18 cellular contexts compared by ENCODE assay signal in genomic region chr2:20582600-20583221, GRCh38.
A peak's percentile ranks its signal among the peaks of the same experiment; 100 is the strongest.
DNase-seq lines count a peak whose midpoint lies in the region; ATAC-seq and TF ChIP-seq lines count a peak whose summit lies in the region.
"Had no signal": no experiment of that assay in that cellular context is flagged by ENCODE, and none has a peak within 500 bp of the region (broad histone marks: within the 10 kb centered on the region; RNA-seq: fewer than 3 reads in every experiment).

No MANE protein-coding gene starts in this region.

- no peak overlapping the region for H2BK5ac ChIP-seq in mesendoderm (ENCODE audit: low read length)

- no peaks in the 10 kb centered on the region for H3K27me3 Mint-ChIP-seq in activated CD8-positive, alpha-beta T cell treated with anti-CD3 and anti-CD28 coated beads, Interleukin-2, amount 10 ng/mL, durations not matched to agents 7 days and 5 days (ENCODE audit: low read depth)

- no peak overlapping the region; the same call in 1 of the 2 replicates for H3K27ac ChIP-seq in HCT116 (ENCODE audit: low read depth, low read length)
- peak overlapping the region; percentile 76 to 83 (median 79) for H3K27ac ChIP-seq in esophagus muscularis mucosa (replicated peaks in 1 of 4)
- H3K27ac ChIP-seq in mesendoderm (ENCODE audit: low read depth, low read length), result no peak overlapping the region
- H3K27ac ChIP-seq in temporal lobe (ENCODE audit: low read depth, low read length), result peak overlapping the region; percentile 71
- no peak overlapping the region for H3K27ac ChIP-seq in A673 (ENCODE audit: low read depth, low read length, poor library complexity, severe bottlenecking)
- H3K27ac ChIP-seq: neutrophil had no signal

- H3K36me3 ChIP-seq in HCT116 (ENCODE audit: control insufficient read depth in 1 of 2, insufficient read depth in 2 of 2, low read length in 2 of 2) (no peaks in the 10 kb centered on the region), esophagus muscularis mucosa (no peaks in the 10 kb centered on the region), mesendoderm (ENCODE audit: control insufficient read depth, insufficient read depth, low read length) (no peaks in the 10 kb centered on the region), A673 (ENCODE audit: insufficient read depth, low read length, poor library complexity, severe bottlenecking) (no peaks in the 10 kb centered on the region)
- H3K36me3 ChIP-seq: neutrophil had no signal

- POLR2A ChIA-PET in HCT116 (lab: Charles Lee) (interaction anchor here (2.1 kb wide), 1 partner anchor 136 kb away, joined by 7 read pairs; the partner anchor contains the start of gene RHOB), A673 (lab: Charles Lee; ENCODE audit: low non-redundant PET) (no interaction called here)
- POLR2A ChIA-PET in activated CD8-positive, alpha-beta T cell treated with anti-CD3 and anti-CD28 coated beads, Interleukin-2, amount 10 ng/mL, durations not matched to agents 7 days and 5 days (lab: Charles Lee), result no interaction called here

- H2BK120ac ChIP-seq in mesendoderm (ENCODE audit: low read depth, low read length), result no peak overlapping the region

- BruUV-seq in HCT116 (replicated peaks; lab: Mats Ljungman, UMichigan), result no TSS peak
- no TSS peak for BruUV-seq in A673 (replicated peaks; lab: Mats Ljungman, UMichigan)

- no peaks in the 10 kb centered on the region for H3K79me1 ChIP-seq in mesendoderm (ENCODE audit: low read length)

- no peak for ATAC-seq in HCT116
- no peak for ATAC-seq in activated CD8-positive, alpha-beta T cell treated with anti-CD3 and anti-CD28 coated beads, Interleukin-2, amount 10 ng/mL, durations not matched to agents 7 days and 5 days
- ATAC-seq: activated T-cell treated with anti-CD3 and anti-CD28 coated beads, Interleukin-2, amount 50 U/mL, for 72 hours; left colon had no signal

- CTCF ChIA-PET in HCT116 (lab: Charles Lee) (no interaction called here), A673 (lab: Charles Lee) (no interaction called here)
- CTCF ChIA-PET in activated CD8-positive, alpha-beta T cell treated with anti-CD3 and anti-CD28 coated beads, Interleukin-2, amount 10 ng/mL, durations not matched to agents 7 days and 5 days (lab: Charles Lee), result no interaction called here

- no peaks in the 10 kb centered on the region for H3K9me2 ChIP-seq in HCT116 (ENCODE audit: insufficient read depth)

- TF ChIP-seq POLR2A in HCT116 (IDR thresholded peaks at IDR 0.05; ENCODE audit: borderline replicate concordance, extremely low read depth, insufficient read depth, insufficient read length) (no peak), esophagus muscularis mucosa (IDR thresholded peaks at IDR 0.05; ENCODE audit: low read depth) (no peak), erythroblast (IDR thresholded peaks at IDR 0.05; ENCODE audit: low read length) (no peak)

- no peak overlapping the region for H3K4me3 ChIP-seq in HCT116 (replicated peaks in 1 of 2; ENCODE audit: low read depth in 1 of 2, low read length in 2 of 2)
- H3K4me3 ChIP-seq in esophagus muscularis mucosa, result no peak overlapping the region
- H3K4me3 ChIP-seq in mesendoderm (ENCODE audit: low read length), result no peak overlapping the region
- H3K4me3 ChIP-seq in A673 (ENCODE audit: low read depth, low read length, poor library complexity, severe bottlenecking), result no peak overlapping the region

- H3K4ac ChIP-seq in mesendoderm (ENCODE audit: low read depth, low read length), result no peak overlapping the region

- H3K4me3 Mint-ChIP-seq in activated CD8-positive, alpha-beta T cell treated with anti-CD3 and anti-CD28 coated beads, Interleukin-2, amount 10 ng/mL, durations not matched to agents 7 days and 5 days, result no peak overlapping the region
- H3K4me3 Mint-ChIP-seq: activated T-cell treated with anti-CD3 and anti-CD28 coated beads, Interleukin-2, amount 50 U/mL, for 72 hours; B cell had no signal

- TF ChIP-seq CTCF in HCT116 (IDR thresholded peaks at IDR 0.05 in 2 of 3, conservative IDR thresholded peaks at IDR 0.05 in 1 of 3; ENCODE audit: borderline replicate concordance in 1 of 3, insufficient read depth in 1 of 3, low read depth in 2 of 3, low read length in 2 of 3) (no peak), esophagus muscularis mucosa (IDR thresholded peaks at IDR 0.05) (no peak), A673 (conservative IDR thresholded peaks at IDR 0.05; ENCODE audit: low read depth, low read length) (no peak)

- H3K4me1 ChIP-seq in HCT116 (ENCODE audit: control insufficient read depth in 1 of 2, insufficient read depth in 2 of 2, low read length in 2 of 2), result peaks cover 64 to 72% of the 10 kb centered on the region in 2 experiments
- H3K4me1 ChIP-seq in esophagus muscularis mucosa, result peaks cover 70 to 77% (median 72%) of the 10 kb centered on the region in 4 donors
- H3K4me1 ChIP-seq in mesendoderm (ENCODE audit: control insufficient read depth, low read depth, low read length), result peaks cover 16% of the 10 kb centered on the region
- peaks cover 20% of the 10 kb centered on the region for H3K4me1 ChIP-seq in A673 (ENCODE audit: insufficient read depth, low read length, poor library complexity, severe bottlenecking)

- H3K18ac ChIP-seq in mesendoderm (ENCODE audit: low read length), result peak overlapping the region; percentile 57

- H3K9ac ChIP-seq in HCT116 (ENCODE audit: low read length) (no peak overlapping the region), mesendoderm (ENCODE audit: low read length) (no peak overlapping the region)

- H4K8ac ChIP-seq in mesendoderm (ENCODE audit: low read depth, low read length), result no peak overlapping the region

- TF ChIP-seq RAD21 in HCT116 (IDR thresholded peaks at IDR 0.05; ENCODE audit: low read depth), result no peak

- WGBS in esophagus muscularis mucosa, result 43% methylated on average over 1 of the region's 5 CpGs
- no CpG with 5 or more reads among the region's 5 CpGs for WGBS in mesendoderm (ENCODE audit: extremely low coverage, insufficient coverage, low lambda C conversion rate)

- H3K27me3 ChIP-seq in HCT116 (ENCODE audit: insufficient read depth, low read length) (no peaks in the 10 kb centered on the region), esophagus muscularis mucosa (no peaks in the 10 kb centered on the region), mesendoderm (ENCODE audit: insufficient read depth, low read length, poor library complexity) (no peaks in the 10 kb centered on the region), A673 (replicated peaks; ENCODE audit: insufficient read depth, low read depth, low read length, poor library complexity) (no peaks in the 10 kb centered on the region)
- H3K27me3 ChIP-seq: neutrophil had no signal

- DNase-seq in HCT116 (ENCODE audit: low read depth, low spot score) (no peak), esophagus muscularis mucosa (ENCODE audit: extremely low spot score) (no peak), mesendoderm (no peak), NCI-H2107 (lab: John Stamatoyannopoulos, UW) (no peak), erythroblast (lab: John Stamatoyannopoulos, UW) (no peak), A673 (ENCODE audit: low spot score) (no peak)
- no peak for DNase-seq in activated CD8-positive, alpha-beta T cell treated with anti-CD3 and anti-CD28 coated beads, Interleukin-2, amount 10 ng/mL, durations not matched to agents 7 days and 5 days
- DNase-seq: activated CD4-positive, alpha-beta T cell treated with anti-CD3 and anti-CD28 coated beads for 48 hours; activated T-cell treated with anti-CD3 and anti-CD28 coated beads, Interleukin-2, amount 50 U/mL, for 72 hours; effector CD8-positive, alpha-beta T cell; Karpas-422; NCI-H1694 treated with DMSO at 0.1 percent for 48 hours; NCI-H774; stimulated activated CD4-positive, alpha-beta T cell treated with anti-CD3 and anti-CD28 coated beads, Interleukin-12 subunit alpha, Interleukin-12 subunit beta, amount 100 ng/mL, for 4 hours had no signal

- peaks cover 7% of the 10 kb centered on the region for H3K4me1 Mint-ChIP-seq in activated CD8-positive, alpha-beta T cell treated with anti-CD3 and anti-CD28 coated beads, Interleukin-2, amount 10 ng/mL, durations not matched to agents 7 days and 5 days (ENCODE audit: low read depth)

- RAD21 ChIA-PET in HCT116 (lab: Charles Lee; ENCODE audit: low non-redundant PET in 1 of 2, low total read pairs in 2 of 2, uncharacterized antibody in 2 of 2, unreplicated experiment in 2 of 2), result no interaction called here

- H3K9me3 ChIP-seq in HCT116 (ENCODE audit: control insufficient read depth in 1 of 2, insufficient read depth in 1 of 2, low read depth in 1 of 2, low read length in 2 of 2), result peaks cover 0 to 5% of the 10 kb centered on the region in 2 experiments; a peak in 1 of 4 replicates
- H3K9me3 ChIP-seq in esophagus muscularis mucosa, result peaks cover 0 to 7% (median 5%) of the 10 kb centered on the region in 4 donors
- no peaks in the 10 kb centered on the region for H3K9me3 ChIP-seq in A673 (ENCODE audit: low read depth, low read length, poor library complexity, severe bottlenecking)
- H3K9me3 ChIP-seq: neutrophil had no signal

- H3K9me3 Mint-ChIP-seq in activated CD8-positive, alpha-beta T cell treated with anti-CD3 and anti-CD28 coated beads, Interleukin-2, amount 10 ng/mL, durations not matched to agents 7 days and 5 days (ENCODE audit: insufficient read depth), result peaks cover 3% of the 10 kb centered on the region
- H3K9me3 Mint-ChIP-seq: activated T-cell treated with anti-CD3 and anti-CD28 coated beads, Interleukin-2, amount 50 U/mL, for 72 hours had no signal

- H2AK5ac ChIP-seq in mesendoderm (ENCODE audit: low read length), result peak overlapping the region; percentile 54

- H3K79me2 ChIP-seq in HCT116 (ENCODE audit: insufficient read depth, low read length) (no peaks in the 10 kb centered on the region), mesendoderm (ENCODE audit: control insufficient read depth, insufficient read depth, low read length) (no peaks in the 10 kb centered on the region)

- no peak for TF ChIP-seq EP300 in esophagus muscularis mucosa (IDR thresholded peaks at IDR 0.05)

- no peak overlapping the region for H2AFZ ChIP-seq in HCT116 (ENCODE audit: low read depth, low read length, poor library complexity, severe bottlenecking)

- H3K27ac Mint-ChIP-seq in activated CD8-positive, alpha-beta T cell treated with anti-CD3 and anti-CD28 coated beads, Interleukin-2, amount 10 ng/mL, durations not matched to agents 7 days and 5 days, result no peak overlapping the region
- H3K27ac Mint-ChIP-seq: activated T-cell treated with anti-CD3 and anti-CD28 coated beads, Interleukin-2, amount 50 U/mL, for 72 hours; B cell had no signal

- H3K4me2 ChIP-seq in HCT116 (ENCODE audit: low read length), result 0 out of 2 replicates have a peak overlapping the region, but pooled peaks have one; percentile 14
- no peak overlapping the region for H3K4me2 ChIP-seq in mesendoderm (ENCODE audit: low read length)

- peaks cover 7% of the 10 kb centered on the region for H3K36me3 Mint-ChIP-seq in activated CD8-positive, alpha-beta T cell treated with anti-CD3 and anti-CD28 coated beads, Interleukin-2, amount 10 ng/mL, durations not matched to agents 7 days and 5 days (ENCODE audit: low read depth)

- peak overlapping the region; percentile 38 for H3K56ac ChIP-seq in mesendoderm (ENCODE audit: low read length)

- intact Hi-C loops in HCT116 (cut with micrococcal nuclease), result no loop called here
- intact Hi-C loops in esophagus muscularis mucosa (cut with DNase I), result no loop called here
- intact Hi-C loops in A673 (cut with micrococcal nuclease; ENCODE audit: unreplicated experiment), result no loop called here

- no peak overlapping the region for H3K23ac ChIP-seq in mesendoderm (ENCODE audit: low read length)

- no peak overlapping the region for H4K5ac ChIP-seq in mesendoderm (ENCODE audit: low read length)

- no peak overlapping the region for H2BK15ac ChIP-seq in mesendoderm (replicated peaks; ENCODE audit: low read depth)

- H4K20me1 ChIP-seq in HCT116 (ENCODE audit: insufficient read depth), result no peaks in the 10 kb centered on the region

Comparison
In these comparisons a context has a peak if more than half of its experiments do, and no peak if none do; other contexts are left out.
1. H3K27ac ChIP-seq: peak in esophagus muscularis mucosa (4 of 4) and temporal lobe (single experiment); none in HCT116 (single experiment), mesendoderm (single experiment) and A673 (single experiment).